ENCODE assay signal across 8 cellular contexts in the genomic region with DNA sequence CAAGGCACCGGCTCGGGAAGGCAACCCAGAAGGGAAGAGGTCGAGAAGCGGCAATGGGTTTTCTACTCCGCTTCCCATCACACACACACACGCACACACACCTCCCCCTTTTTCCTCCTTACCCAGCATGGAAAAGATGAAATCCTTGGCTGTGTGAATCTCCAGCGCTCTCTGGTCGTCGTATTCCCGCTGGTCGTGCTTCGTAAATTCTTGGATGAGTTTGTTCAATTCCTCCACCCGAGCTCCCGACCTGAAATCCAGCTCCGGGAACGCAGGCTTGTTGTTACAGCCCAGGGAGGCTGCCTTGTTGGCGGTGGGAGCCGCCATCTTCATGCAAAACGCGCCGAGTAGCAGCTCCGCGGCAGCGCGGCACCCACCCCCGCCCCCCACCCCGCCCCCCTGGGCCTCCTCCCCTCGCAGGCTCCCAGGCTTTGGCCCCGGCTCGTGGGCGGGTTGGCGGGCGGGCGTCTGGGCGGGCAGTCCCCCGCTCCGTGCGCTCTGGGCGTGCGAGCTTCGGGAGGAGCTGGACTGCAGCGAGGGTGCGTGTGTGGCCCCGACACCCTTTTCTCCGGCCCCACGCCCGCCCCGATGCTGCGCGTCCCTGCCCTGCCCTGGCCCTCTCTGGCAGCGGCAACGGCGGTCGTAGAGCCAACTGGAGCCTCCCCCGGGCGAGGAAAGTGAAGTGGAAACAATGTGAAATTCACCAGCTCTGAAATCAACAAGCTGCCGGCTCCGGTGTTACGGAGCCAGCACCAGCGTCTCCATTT. TPM values are rescaled to one million over a fixed set of nuclear protein-coding genes. Genes with fewer than 3 reads are reported as not detected.
DNase-seq lines count a peak whose midpoint lies in the region; ATAC-seq and TF ChIP-seq lines count a peak whose summit lies in the region.

A gene with protein sequence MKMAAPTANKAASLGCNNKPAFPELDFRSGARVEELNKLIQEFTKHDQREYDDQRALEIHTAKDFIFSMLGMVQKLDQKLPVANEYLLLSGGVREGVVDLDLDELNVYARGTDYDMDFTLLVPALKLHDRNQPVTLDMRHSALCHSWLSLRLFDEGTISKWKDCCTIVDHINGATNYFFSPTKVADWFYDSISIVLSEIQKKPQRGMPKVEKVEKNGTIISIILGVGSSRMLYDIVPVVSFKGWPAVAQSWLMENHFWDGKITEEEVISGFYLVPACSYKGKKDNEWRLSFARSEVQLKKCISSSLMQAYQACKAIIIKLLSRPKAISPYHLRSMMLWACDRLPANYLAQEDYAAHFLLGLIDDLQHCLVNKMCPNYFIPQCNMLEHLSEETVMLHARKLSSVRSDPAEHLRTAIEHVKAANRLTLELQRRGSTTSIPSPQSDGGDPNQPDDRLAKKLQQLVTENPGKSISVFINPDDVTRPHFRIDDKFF (minus strand): TSS at position 349 of the 767 bp plus-strand sequence. CDS start 16 bp downstream, at position 333.

- in situ Hi-C loops in GM18951 (cut with MboI; ENCODE audit: low sequenced_read_pairs, unreplicated experiment): no loop called here

- peaks cover 64% of the 10 kb centered on the region for H3K27me3 Mint-ChIP-seq in activated CD4-positive, alpha-beta T cell treated with anti-CD3 and anti-CD28 coated beads for 36 hours

- H3K4me1 Mint-ChIP-seq in activated CD4-positive, alpha-beta T cell treated with anti-CD3 and anti-CD28 coated beads for 36 hours: peaks cover 20% of the 10 kb centered on the region

- POLR2A ChIA-PET in AG04450 (lab: Yijun Ruan, JAX): interaction anchor here (0.7 to 1.5 kb wide), 12 partner anchors 26 to 124 kb away, joined by 3 to 8 read pairs (median 4); no protein-coding TSS in a partner anchor
- POLR2A ChIA-PET in activated CD4-positive, alpha-beta T cell treated with anti-CD3 and anti-CD28 coated beads for 36 hours (lab: Charles Lee): interaction anchor here (0.6 to 1.3 kb wide), 2 partner anchors 19 to 24 kb away, joined by 3 read pairs; no protein-coding TSS in a partner anchor

- H3K4me3 ChIP-seq in AG04450 (ENCODE audit: low read depth, low read length) (peak within 1 kb of the TSS; percentile 91), coronary artery (peak within 1 kb of the TSS; percentile 82)

- DNase-seq in AG04450 (ENCODE audit: low read depth, low spot score) (peak; percentile 37), NCI-H2196 (lab: John Stamatoyannopoulos, UW; ENCODE audit: unreplicated experiment) (peak; percentile 82), coronary artery (ENCODE audit: low spot score) (peak; percentile 91), kidney tubule cell (ENCODE audit: low spot score) (peak; percentile 88)
- peak; percentile 67 for DNase-seq in activated CD4-positive, alpha-beta T cell treated with anti-CD3 and anti-CD28 coated beads for 36 hours
- DNase-seq in stimulated activated CD4-positive, alpha-beta T cell treated with anti-CD3 and anti-CD28 coated beads, Interleukin-1b, Interleukin-23, amount 100 ng/mL, for 24 hours (ENCODE audit: low read depth in 4 of 4, low spot score in 1 of 4): peak in 3 of 4 experiments; percentile 13 to 42 (median 33)

- intact Hi-C loops in activated CD4-positive, alpha-beta T cell treated with anti-CD3 and anti-CD28 coated beads for 36 hours (cut with DNase I, micrococcal nuclease): loop anchor here (1.0 to 5.0 kb wide), 5 partner anchors 19 to 125 kb away; no protein-coding TSS in a partner anchor

- H3K9me3 ChIP-seq in AG04450 (ENCODE audit: control insufficient read depth, insufficient read depth, low read length): no peaks in the 10 kb centered on the region; the same call in 1 of the 2 replicates

- H3K27me3 ChIP-seq in AG04450 (ENCODE audit: control insufficient read depth, insufficient read depth, low read length): no peaks in the 10 kb centered on the region

- CTCF ChIA-PET in AG04450 (lab: Charles Lee): interaction anchor here (0.6 to 4.4 kb wide), 8 partner anchors 13 to 124 kb away, joined by 3 to 21 read pairs (median 4); no protein-coding TSS in a partner anchor
- CTCF ChIA-PET in activated CD4-positive, alpha-beta T cell treated with anti-CD3 and anti-CD28 coated beads for 36 hours (lab: Charles Lee): interaction anchor here (0.6 to 1.7 kb wide), 5 partner anchors 24 to 101 kb away, joined by 3 to 6 read pairs (median 4); no protein-coding TSS in a partner anchor

- ATAC-seq in HG03103 (IDR thresholded peaks at IDR 0.05; ENCODE audit: low read depth, unreplicated experiment): peak; percentile 51
- ATAC-seq in activated CD4-positive, alpha-beta T cell treated with anti-CD3 and anti-CD28 coated beads for 36 hours: peak; percentile 63

- H3K9me3 Mint-ChIP-seq in activated CD4-positive, alpha-beta T cell treated with anti-CD3 and anti-CD28 coated beads for 36 hours (ENCODE audit: low read depth): no peaks in the 10 kb centered on the region

- TF ChIP-seq POLR2A in GM18951 (IDR thresholded peaks at IDR 0.05; ENCODE audit: extremely low read depth, insufficient read depth, insufficient read length): peak; percentile 67

- peak within 1 kb of the TSS; percentile 71 for H3K27ac Mint-ChIP-seq in activated CD4-positive, alpha-beta T cell treated with anti-CD3 and anti-CD28 coated beads for 36 hours

- no peaks in the 10 kb centered on the region for H3K36me3 Mint-ChIP-seq in activated CD4-positive, alpha-beta T cell treated with anti-CD3 and anti-CD28 coated beads for 36 hours (ENCODE audit: low read depth)

- H3K4me3 Mint-ChIP-seq in activated CD4-positive, alpha-beta T cell treated with anti-CD3 and anti-CD28 coated beads for 36 hours: peak within 1 kb of the TSS; percentile 82

- TF ChIP-seq CTCF in AG04450 (IDR thresholded peaks at IDR 0.05; ENCODE audit: low read depth, low read length): no peak
- TF ChIP-seq CTCF in coronary artery (IDR thresholded peaks at IDR 0.05): no peak

- H3K27ac ChIP-seq in AG04450 (ENCODE audit: low read depth, low read length) (peak within 1 kb of the TSS; percentile 96), coronary artery (peak within 1 kb of the TSS; percentile 78 to 88)

RNA-seq across cellular contexts. Expression of the gene that starts here (rescaled TPM):
- 14.1 and 14.6 TPM in 2 replicates for polyA plus RNA-seq in AG04450 (2011; rRNA removed)
- polyA minus RNA-seq in AG04450 (2011; rRNA and poly(A)+ RNA removed): 26.1 and 31.0 TPM in 2 replicates
- total RNA-seq in activated CD4-positive, alpha-beta T cell treated with anti-CD3 and anti-CD28 coated beads for 36 hours: 1 to 10 TPM; 2.2 to 2.5 TPM

Comparison
In these comparisons a context has a peak if more than half of its experiments do, and no peak if none do; other contexts are left out.
1. Peak in every context shown above with its lines: DNase-seq, ATAC-seq, H3K4me3 ChIP-seq and H3K27ac ChIP-seq.
2. DNase-seq: peak in every context shown above with its lines; median percentile 91 in coronary artery; 88 in kidney tubule cell; 82 in NCI-H2196; 67 in activated CD4-positive, alpha-beta T cell treated with anti-CD3 and anti-CD28 coated beads for 36 hours; 37 in AG04450; 33 in stimulated activated CD4-positive, alpha-beta T cell treated with anti-CD3 and anti-CD28 coated beads, Interleukin-1b, Interleukin-23, amount 100 ng/mL, for 24 hours.